12 cellular contexts compared by ENCODE assay signal in the genomic region with DNA sequence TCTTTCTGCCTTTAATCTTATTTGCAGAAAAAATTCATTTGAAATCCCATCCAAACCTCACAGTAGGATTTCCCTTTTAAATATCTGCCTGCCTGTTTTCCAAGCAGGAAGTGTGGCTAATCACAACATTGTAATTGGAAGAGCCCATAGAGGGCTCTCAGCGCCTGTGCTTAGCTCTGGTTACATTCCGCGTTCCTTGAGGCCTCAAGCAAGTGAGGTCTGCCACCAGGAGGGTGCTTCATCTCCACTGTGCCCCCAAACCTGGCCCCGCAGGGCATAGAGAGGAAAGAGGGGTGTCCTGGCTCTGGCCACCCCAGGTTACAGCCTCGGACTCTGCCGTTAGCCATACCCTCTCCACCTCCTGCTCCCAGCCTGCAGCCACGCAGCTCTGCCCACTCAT.
DNase-seq lines count a peak whose midpoint lies in the region; ATAC-seq and TF ChIP-seq lines count a peak whose summit lies in the region.
"Had no signal": no experiment of that assay in that cellular context is flagged by ENCODE, and none has a peak within 500 bp of the region (broad histone marks: within the 10 kb centered on the region; RNA-seq: fewer than 3 reads in every experiment).

No MANE protein-coding gene starts in this region.

- peaks cover 11% of the 10 kb centered on the region for H3K4me1 ChIP-seq in A673 (ENCODE audit: insufficient read depth, low read length, poor library complexity, severe bottlenecking)
- no peaks in the 10 kb centered on the region for H3K4me1 ChIP-seq in left lung

- CTCF ChIA-PET in A673 (lab: Charles Lee), result no interaction called here
- CTCF ChIA-PET in HEK293T (lab: Yijun Ruan, JAX), result interaction anchor here (0.6 to 1.0 kb wide), 3 partner anchors 17 to 285 kb away, joined by 3 read pairs; no protein-coding TSS in a partner anchor

- H3K27me3 ChIP-seq in A673 (replicated peaks; ENCODE audit: insufficient read depth, low read depth, low read length, poor library complexity) (no peaks in the 10 kb centered on the region), left lung (peaks cover 0 to 8% of the 10 kb centered on the region in 2 donors)

- intact Hi-C loops in A673 (cut with micrococcal nuclease; ENCODE audit: unreplicated experiment) (loop anchor here (5.0 to 10.0 kb wide), 3 partner anchors 212 to 594 kb away; no protein-coding TSS in a partner anchor), left lung (cut with DNase I) (no loop called here)

- H3K9me3 ChIP-seq in A673 (ENCODE audit: low read depth, low read length, poor library complexity, severe bottlenecking) (no peaks in the 10 kb centered on the region), left lung (no peaks in the 10 kb centered on the region)

- H3K4me3 ChIP-seq in A673 (ENCODE audit: low read depth, low read length, poor library complexity, severe bottlenecking) (no peak overlapping the region), left lung (no peak overlapping the region)
- H3K4me3 ChIP-seq: PC-9 had no signal

- no TSS peak for BruUV-seq in A673 (replicated peaks; lab: Mats Ljungman, UMichigan)

- TF ChIP-seq CTCF in A673 (conservative IDR thresholded peaks at IDR 0.05; ENCODE audit: low read depth, low read length) (no peak; the same call in 1 of the 2 replicates), left lung (IDR thresholded peaks at IDR 0.05) (no peak), GM10266 (IDR thresholded peaks at IDR 0.05; ENCODE audit: control insufficient read depth, insufficient read depth, low read depth, missing control alignments) (no peak)

- POLR2A ChIA-PET in A673 (lab: Charles Lee; ENCODE audit: low non-redundant PET) (no interaction called here), HEK293T (lab: Yijun Ruan, JAX) (no interaction called here)

- ATAC-seq in left lung (peak; percentile 93), HG03139 (IDR thresholded peaks at IDR 0.05; ENCODE audit: unreplicated experiment) (no peak)

- H3K27ac ChIP-seq in A673 (ENCODE audit: low read depth, low read length, poor library complexity, severe bottlenecking), result no peak overlapping the region
- no peak overlapping the region for H3K27ac ChIP-seq in left lung
- H3K27ac ChIP-seq: PC-9 had no signal

- H3K36me3 ChIP-seq in A673 (ENCODE audit: insufficient read depth, low read length, poor library complexity, severe bottlenecking) (no peaks in the 10 kb centered on the region), left lung (no peaks in the 10 kb centered on the region)

- DNase-seq in A673 (ENCODE audit: low spot score) (peak; percentile 78), HEK293T (ENCODE audit: extremely low spot score) (peak; percentile 35), dermis blood vessel endothelial cell (peak; percentile 38), left lung (no peak), NAMALWA (ENCODE audit: low spot score) (no peak), germinal center (ENCODE audit: low spot score) (no peak), GM10266 (ENCODE audit: extremely low spot score) (no peak)
- DNase-seq: activated CD4-positive, alpha-beta T cell treated with anti-CD3 and anti-CD28 coated beads for 1 hour; KG1; PC-9; small intestine had no signal

TF ChIP-seq in HEK293T, 16 proteins besides CTCF, POLR2A, EP300 and RAD21:
- TF ChIP-seq FOXK2 (IDR thresholded peaks at IDR 0.05), result no peak
- TF ChIP-seq SUZ12 (IDR thresholded peaks at IDR 0.05), result no peak
- no peak for TF ChIP-seq CTBP1 (IDR thresholded peaks at IDR 0.05; ENCODE audit: borderline replicate concordance)
- TF ChIP-seq SP1 (IDR thresholded peaks at IDR 0.05), result no peak
- no peak for TF ChIP-seq HDGF (IDR thresholded peaks at IDR 0.05; ENCODE audit: borderline replicate concordance)

Comparison
In these comparisons a context has a peak if more than half of its experiments do, and no peak if none do; other contexts are left out.
1. DNase-seq: peak in A673 (single experiment), HEK293T (single experiment) and dermis blood vessel endothelial cell (single experiment); none in left lung (0 of 2), NAMALWA (single experiment), germinal center (single experiment) and GM10266 (single experiment).